In genomic region chr13:110535526-110535925, GRCh38 we compare ENCODE assay signal across 1 cellular context.
TF ChIP-seq lines count a peak whose summit lies in the region.

No MANE protein-coding gene starts in this region.

TF ChIP-seq in WTC11, 78 proteins besides CTCF, POLR2A, EP300 and RAD21 (continued from another document):
- TF ChIP-seq, protein P1, sequence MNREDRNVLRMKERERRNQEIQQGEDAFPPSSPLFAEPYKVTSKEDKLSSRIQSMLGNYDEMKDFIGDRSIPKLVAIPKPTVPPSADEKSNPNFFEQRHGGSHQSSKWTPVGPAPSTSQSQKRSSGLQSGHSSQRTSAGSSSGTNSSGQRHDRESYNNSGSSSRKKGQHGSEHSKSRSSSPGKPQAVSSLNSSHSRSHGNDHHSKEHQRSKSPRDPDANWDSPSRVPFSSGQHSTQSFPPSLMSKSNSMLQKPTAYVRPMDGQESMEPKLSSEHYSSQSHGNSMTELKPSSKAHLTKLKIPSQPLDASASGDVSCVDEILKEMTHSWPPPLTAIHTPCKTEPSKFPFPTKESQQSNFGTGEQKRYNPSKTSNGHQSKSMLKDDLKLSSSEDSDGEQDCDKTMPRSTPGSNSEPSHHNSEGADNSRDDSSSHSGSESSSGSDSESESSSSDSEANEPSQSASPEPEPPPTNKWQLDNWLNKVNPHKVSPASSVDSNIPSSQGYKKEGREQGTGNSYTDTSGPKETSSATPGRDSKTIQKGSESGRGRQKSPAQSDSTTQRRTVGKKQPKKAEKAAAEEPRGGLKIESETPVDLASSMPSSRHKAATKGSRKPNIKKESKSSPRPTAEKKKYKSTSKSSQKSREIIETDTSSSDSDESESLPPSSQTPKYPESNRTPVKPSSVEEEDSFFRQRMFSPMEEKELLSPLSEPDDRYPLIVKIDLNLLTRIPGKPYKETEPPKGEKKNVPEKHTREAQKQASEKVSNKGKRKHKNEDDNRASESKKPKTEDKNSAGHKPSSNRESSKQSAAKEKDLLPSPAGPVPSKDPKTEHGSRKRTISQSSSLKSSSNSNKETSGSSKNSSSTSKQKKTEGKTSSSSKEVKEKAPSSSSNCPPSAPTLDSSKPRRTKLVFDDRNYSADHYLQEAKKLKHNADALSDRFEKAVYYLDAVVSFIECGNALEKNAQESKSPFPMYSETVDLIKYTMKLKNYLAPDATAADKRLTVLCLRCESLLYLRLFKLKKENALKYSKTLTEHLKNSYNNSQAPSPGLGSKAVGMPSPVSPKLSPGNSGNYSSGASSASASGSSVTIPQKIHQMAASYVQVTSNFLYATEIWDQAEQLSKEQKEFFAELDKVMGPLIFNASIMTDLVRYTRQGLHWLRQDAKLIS (CRISPR knock-in tag; IDR thresholded peaks at IDR 0.05; ENCODE audit: borderline replicate concordance): no peak
- TF ChIP-seq ZNF512 (CRISPR knock-in tag; IDR thresholded peaks at IDR 0.05; ENCODE audit: borderline replicate concordance) (no peak), GABPB1 (CRISPR knock-in tag; IDR thresholded peaks at IDR 0.05) (no peak)
TF ChIP-seq in WTC11: peak in this region for 0.
